ENCODE assay signal across 8 cellular contexts in the genomic region with DNA sequence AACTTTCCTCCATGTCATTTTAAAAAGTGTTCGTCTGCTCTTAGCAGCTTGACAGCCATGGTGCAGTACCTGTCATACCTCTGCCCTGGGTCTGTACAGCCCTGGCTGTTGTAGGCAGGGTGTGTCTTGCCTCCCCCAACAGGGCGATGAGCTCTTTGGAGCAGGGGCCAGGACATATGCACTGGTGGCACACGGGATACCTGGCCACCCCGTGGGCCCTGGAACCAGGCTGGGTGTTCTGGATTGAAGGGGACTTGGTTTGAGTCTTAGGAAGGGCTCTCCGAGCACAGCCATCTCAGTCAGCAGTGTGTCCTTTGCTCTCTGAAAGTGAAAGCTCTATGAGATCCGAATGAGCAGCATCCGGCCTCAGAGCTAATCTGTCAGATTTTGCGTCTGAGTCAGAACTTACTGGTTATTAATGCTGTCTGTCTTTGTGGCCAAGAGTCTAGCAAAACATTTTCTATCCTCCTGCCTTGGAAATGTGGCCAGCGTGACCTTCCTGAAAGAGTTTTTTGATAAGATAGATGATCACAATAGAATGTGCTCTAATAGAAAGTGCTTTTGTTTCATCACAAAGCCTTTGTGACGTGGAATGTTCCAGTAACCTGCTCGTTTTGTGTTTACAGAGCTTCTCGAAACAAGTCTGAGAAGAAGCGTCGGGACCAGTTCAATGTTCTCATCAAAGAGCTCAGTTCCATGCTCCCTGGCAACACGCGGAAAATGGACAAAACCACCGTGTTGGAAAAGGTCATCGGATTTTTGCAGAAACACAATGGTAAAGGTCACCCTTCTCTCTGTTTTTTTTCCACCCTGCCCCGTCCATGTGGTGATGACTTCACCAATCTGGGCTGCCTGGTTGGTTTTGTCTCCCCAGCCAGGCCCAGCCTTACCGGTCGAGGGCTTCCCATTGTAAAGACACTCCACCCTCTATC.
DNase-seq lines count a peak whose midpoint lies in the region; ATAC-seq and TF ChIP-seq lines count a peak whose summit lies in the region.

No MANE protein-coding gene starts in this region.

- H3K27me3 ChIP-seq in gastrocnemius medialis: no peaks in the 10 kb centered on the region

- H3K4me1 Mint-ChIP-seq in activated CD8-positive, alpha-beta T cell treated with anti-CD3 and anti-CD28 coated beads for 36 hours (ENCODE audit: low read depth): peaks cover 3% of the 10 kb centered on the region

- H3K27ac Mint-ChIP-seq in activated CD8-positive, alpha-beta T cell treated with anti-CD3 and anti-CD28 coated beads for 36 hours: peak overlapping the region; percentile 35

- no peaks in the 10 kb centered on the region for H3K9me3 Mint-ChIP-seq in activated CD8-positive, alpha-beta T cell treated with anti-CD3 and anti-CD28 coated beads for 36 hours

- H3K36me3 ChIP-seq in gastrocnemius medialis: no peaks in the 10 kb centered on the region

- H3K27me3 Mint-ChIP-seq in activated CD8-positive, alpha-beta T cell treated with anti-CD3 and anti-CD28 coated beads for 36 hours: no peaks in the 10 kb centered on the region

- in situ Hi-C loops in gastrocnemius medialis (cut with MboI; ENCODE audit: low sequenced_read_pairs in 4 of 4): no loop called here

- POLR2A ChIA-PET in activated CD8-positive, alpha-beta T cell treated with anti-CD3 and anti-CD28 coated beads for 36 hours (lab: Charles Lee): interaction anchor here (0.7 kb wide), 1 partner anchor 19 kb away, joined by 3 read pairs; no protein-coding TSS in a partner anchor

- peak; percentile 30 for DNase-seq in GM04504 (ENCODE audit: low read depth)
- DNase-seq in activated CD8-positive, alpha-beta T cell treated with anti-CD3 and anti-CD28 coated beads for 36 hours: peak; percentile 38
- peak; percentile 78 for DNase-seq in fibroblast of villous mesenchyme (ENCODE audit: low read depth)
- no peak for DNase-seq in gastrocnemius medialis
- no peak for DNase-seq in HK-2 (ENCODE audit: unreplicated experiment)
- no peak for DNase-seq in NCI-H1436 (lab: John Stamatoyannopoulos, UW)
- DNase-seq in NCI-H2081 treated with DMSO at 0.1 percent for 48 hours (lab: John Stamatoyannopoulos, UW): no peak

- peak overlapping the region in 3 of 4 donors; percentile 22 to 62 (median 31) for H3K27ac ChIP-seq in gastrocnemius medialis

- TF ChIP-seq POLR2A in gastrocnemius medialis (IDR thresholded peaks at IDR 0.05): no peak

- intact Hi-C loops in activated CD8-positive, alpha-beta T cell treated with anti-CD3 and anti-CD28 coated beads for 36 hours (cut with micrococcal nuclease): no loop called here
- intact Hi-C loops in gastrocnemius medialis (cut with DNase I; ENCODE audit: low total_unique reads): no loop called here

- peak; percentile 76 for ATAC-seq in HG02588 (IDR thresholded peaks at IDR 0.05; ENCODE audit: unreplicated experiment)
- peak; percentile 85 for ATAC-seq in activated CD8-positive, alpha-beta T cell treated with anti-CD3 and anti-CD28 coated beads for 36 hours
- peak in 1 of 2 donors; percentile 47 for ATAC-seq in gastrocnemius medialis

- H3K4me3 ChIP-seq in fibroblast of villous mesenchyme (ENCODE audit: low read depth, low read length) (peak overlapping the region; percentile 42), gastrocnemius medialis (no peak overlapping the region)

- peak overlapping the region; percentile 30 for H3K4me3 Mint-ChIP-seq in activated CD8-positive, alpha-beta T cell treated with anti-CD3 and anti-CD28 coated beads for 36 hours

- no peaks in the 10 kb centered on the region for H3K9me3 ChIP-seq in gastrocnemius medialis

- peaks cover 14% of the 10 kb centered on the region in 2 donors for H3K4me1 ChIP-seq in gastrocnemius medialis

- CTCF ChIA-PET in activated CD8-positive, alpha-beta T cell treated with anti-CD3 and anti-CD28 coated beads for 36 hours (lab: Charles Lee): no interaction called here

- peaks cover 5% of the 10 kb centered on the region for H3K36me3 Mint-ChIP-seq in activated CD8-positive, alpha-beta T cell treated with anti-CD3 and anti-CD28 coated beads for 36 hours (ENCODE audit: low read depth)

- TF ChIP-seq CTCF in activated CD8-positive, alpha-beta T cell treated with anti-CD3 and anti-CD28 coated beads for 36 hours (IDR thresholded peaks at IDR 0.05): no peak
- TF ChIP-seq CTCF in fibroblast of villous mesenchyme (IDR thresholded peaks at IDR 0.05; ENCODE audit: insufficient read depth, low read depth, low read length): no peak
- no peak for TF ChIP-seq CTCF in gastrocnemius medialis (IDR thresholded peaks at IDR 0.05 in 4 of 5, conservative IDR thresholded peaks at IDR 0.05 in 1 of 5)

Comparison
In these comparisons a context has a peak if more than half of its experiments do, and no peak if none do; other contexts are left out.
1. DNase-seq: peak in GM04504 (single experiment), activated CD8-positive, alpha-beta T cell treated with anti-CD3 and anti-CD28 coated beads for 36 hours (single experiment) and fibroblast of villous mesenchyme (single experiment); none in gastrocnemius medialis (0 of 2), HK-2 (single experiment), NCI-H1436 (single experiment) and NCI-H2081 treated with DMSO at 0.1 percent for 48 hours (single experiment).